Comparison of ENCODE assay signal across 1 cellular context in genomic region chr2:72137498-72138010, GRCh38.
TF ChIP-seq lines count a peak whose summit lies in the region.

No MANE protein-coding gene starts in this region.

TF ChIP-seq in HepG2, 621 proteins besides CTCF, POLR2A, EP300 and RAD21 (continued from another document and continues in another):
- 0 out of 2 replicates have a peak, but pooled peaks have one; percentile 25 for TF ChIP-seq HOMEZ (CRISPR knock-in tag; IDR thresholded peaks at IDR 0.05; ENCODE audit: low read depth)
- no peak for TF ChIP-seq NFIB (CRISPR knock-in tag; IDR thresholded peaks at IDR 0.05; ENCODE audit: borderline replicate concordance)
- no peak for TF ChIP-seq ZNF281 (CRISPR knock-in tag; IDR thresholded peaks at IDR 0.05; ENCODE audit: borderline replicate concordance)
- TF ChIP-seq RXRB (CRISPR knock-in tag; IDR thresholded peaks at IDR 0.05; ENCODE audit: borderline replicate concordance) = peak; percentile 37; the same call in 1 of the 2 replicates
- TF ChIP-seq REST (IDR thresholded peaks at IDR 0.05; ENCODE audit: borderline replicate concordance in 1 of 2, low read depth in 1 of 2, low read length in 2 of 2) = no peak
- no peak for TF ChIP-seq ZNF768 (CRISPR knock-in tag; IDR thresholded peaks at IDR 0.05)
- no peak for TF ChIP-seq AKNA (CRISPR knock-in tag; IDR thresholded peaks at IDR 0.05; ENCODE audit: borderline replicate concordance)
- no peak for TF ChIP-seq ZNF329 (CRISPR knock-in tag; IDR thresholded peaks at IDR 0.05; ENCODE audit: low read depth)
- TF ChIP-seq ZNF687 (CRISPR knock-in tag; IDR thresholded peaks at IDR 0.05) = peak; percentile 31; the same call in 1 of the 2 replicates
- TF ChIP-seq ZNF784 (CRISPR knock-in tag; IDR thresholded peaks at IDR 0.05; ENCODE audit: borderline replicate concordance) = no peak
- TF ChIP-seq HNF1A (IDR thresholded peaks at IDR 0.05; ENCODE audit: low read depth) = no peak
- 0 out of 2 replicates have a peak, but pooled peaks have one; percentile 10 for TF ChIP-seq HNF1A (CRISPR knock-in tag; IDR thresholded peaks at IDR 0.05; ENCODE audit: borderline replicate concordance)
- no peak for TF ChIP-seq HOXA7 (CRISPR knock-in tag; IDR thresholded peaks at IDR 0.05)
- no peak for TF ChIP-seq ZNF670 (CRISPR knock-in tag; IDR thresholded peaks at IDR 0.05; ENCODE audit: borderline replicate concordance)
- no peak for TF ChIP-seq EED (CRISPR knock-in tag; IDR thresholded peaks at IDR 0.05)
- no peak for TF ChIP-seq MXD1 (CRISPR knock-in tag; IDR thresholded peaks at IDR 0.05)
- TF ChIP-seq HNF1B (CRISPR knock-in tag; IDR thresholded peaks at IDR 0.05) = peak; percentile 57
- peak; percentile 34; the same call in 1 of the 2 replicates for TF ChIP-seq ZNF501 (CRISPR knock-in tag; IDR thresholded peaks at IDR 0.05)
- TF ChIP-seq SOX6 (IDR thresholded peaks at IDR 0.05) = no peak
- TF ChIP-seq SOX6 (CRISPR knock-in tag; IDR thresholded peaks at IDR 0.05) = no peak
- TF ChIP-seq SOX13 (IDR thresholded peaks at IDR 0.05) = no peak
- TF ChIP-seq SOX13 (CRISPR knock-in tag; conservative IDR thresholded peaks at IDR 0.05 in 1 of 2, IDR thresholded peaks at IDR 0.05 in 1 of 2) = 0 out of 4 replicates have a peak, but pooled peaks of 1 of the 2 experiments have one; percentile 15
- no peak for TF ChIP-seq TEF (CRISPR knock-in tag; IDR thresholded peaks at IDR 0.05)
- no peak for TF ChIP-seq JUND (CRISPR knock-in tag; IDR thresholded peaks at IDR 0.05)
- no peak for TF ChIP-seq NONO (IDR thresholded peaks at IDR 0.05)
- peak; percentile 56; the same call in 1 of the 2 replicates for TF ChIP-seq NONO (CRISPR knock-in tag; conservative IDR thresholded peaks at IDR 0.05)
